26 cellular contexts compared by ENCODE assay signal in genomic region chr3:44252332-44252731, GRCh38. TPM values are rescaled to one million over a fixed set of nuclear protein-coding genes. Genes with fewer than 3 reads are reported as not detected.
A peak's percentile ranks its signal among the peaks of the same experiment; 100 is the strongest.
DNase-seq lines count a peak whose midpoint lies in the region; ATAC-seq and TF ChIP-seq lines count a peak whose summit lies in the region.
"Had no signal": no experiment of that assay in that cellular context is flagged by ENCODE, and none has a peak within 500 bp of the region (broad histone marks: within the 10 kb centered on the region; RNA-seq: fewer than 3 reads in every experiment).

No MANE protein-coding gene starts in this region.

- H3K9ac ChIP-seq in SK-N-SH (no peak overlapping the region), trophoblast cell (ENCODE audit: low read length) (no peak overlapping the region)

- H3F3A ChIP-seq in SK-N-SH (replicated peaks; ENCODE audit: insufficient read depth): no peaks in the 10 kb centered on the region

- TF ChIP-seq CTCF in SK-N-SH (IDR thresholded peaks at IDR 0.05) (no peak), OCI-LY7 (conservative IDR thresholded peaks at IDR 0.05; ENCODE audit: low read length) (0 out of 2 replicates have a peak, but pooled peaks have one; percentile 11), foreskin keratinocyte (conservative IDR thresholded peaks at IDR 0.05) (peak; percentile 21)

- H3K9me2 ChIP-seq in SK-N-SH (no peaks in the 10 kb centered on the region), OCI-LY7 (ENCODE audit: insufficient read depth, low read length) (no peaks in the 10 kb centered on the region)

- H3K27me3 ChIP-seq in SK-N-SH (ENCODE audit: insufficient read depth) (no peaks in the 10 kb centered on the region), foreskin keratinocyte (peaks cover 8% of the 10 kb centered on the region), trophoblast cell (ENCODE audit: insufficient read depth, low read length) (no peaks in the 10 kb centered on the region)
- H3K27me3 ChIP-seq: ascending aorta, heart left ventricle had no signal

- no peaks in the 10 kb centered on the region; a peak in 1 of 4 replicates for H3K4me1 ChIP-seq in SK-N-SH (ENCODE audit: control insufficient read depth in 1 of 2, insufficient read depth in 2 of 2, low read depth in 1 of 2, low read length in 1 of 2)
- no peaks in the 10 kb centered on the region for H3K4me1 ChIP-seq in OCI-LY7 (ENCODE audit: insufficient read depth, low read length, poor library complexity, severe bottlenecking)
- no peaks in the 10 kb centered on the region for H3K4me1 ChIP-seq in foreskin keratinocyte
- no peaks in the 10 kb centered on the region for H3K4me1 ChIP-seq in trophoblast cell (ENCODE audit: control insufficient read depth in 1 of 2, insufficient read depth in 2 of 2, low read length in 2 of 2)
- H3K4me1 ChIP-seq: ascending aorta, heart left ventricle had no signal

- H3K23ac ChIP-seq in trophoblast cell (ENCODE audit: low read length): no peak overlapping the region

- no peak overlapping the region for H2AK5ac ChIP-seq in trophoblast cell (ENCODE audit: low read length)

- no peak overlapping the region for H4K8ac ChIP-seq in trophoblast cell (ENCODE audit: low read depth, low read length)

- POLR2A ChIA-PET in SK-N-SH (lab: Yijun Ruan, JAX): no interaction called here
- POLR2A ChIA-PET in OCI-LY7 (lab: Charles Lee): interaction anchor here (0.7 to 0.9 kb wide), 2 partner anchors 10 to 22 kb away, joined by 3 read pairs; no protein-coding TSS in a partner anchor

- DNase-seq in SK-N-SH (peak; percentile 27), OCI-LY7 (ENCODE audit: low spot score) (no peak), foreskin keratinocyte (no peak), trophoblast cell (no peak), NCI-H1930 (lab: John Stamatoyannopoulos, UW) (no peak)
- no peak for DNase-seq in activated naive CD4-positive, alpha-beta T cell treated with Interleukin-2 at 50 U/mL for 16 hours
- DNase-seq: activated CD4-positive, alpha-beta T cell treated with anti-CD3 and anti-CD28 coated beads, Interleukin-2, amount 50 U/mL, for 4 hours; activated CD4-positive, CD25-positive, alpha-beta regulatory T cell; DND-41; heart left ventricle; midbrain; naive thymus-derived CD8-positive, alpha-beta T cell; NCI-H1436; stimulated activated CD4-positive, alpha-beta T cell treated with anti-CD3 and anti-CD28 coated beads, Interleukin-2, amount 100 ng/mL, for 24 hours had no signal

- H2AFZ ChIP-seq in SK-N-SH (ENCODE audit: low read depth) (no peak overlapping the region), OCI-LY7 (ENCODE audit: low read length) (no peak overlapping the region), trophoblast cell (ENCODE audit: insufficient read depth, low read length, poor library complexity) (no peak overlapping the region)

- H3K4me2 ChIP-seq in SK-N-SH (no peak overlapping the region), OCI-LY7 (ENCODE audit: low read length) (no peak overlapping the region), trophoblast cell (ENCODE audit: low read length) (no peak overlapping the region)
- H3K4me2 ChIP-seq: smooth muscle cell had no signal

- H3K36me3 ChIP-seq in SK-N-SH (replicated peaks in 1 of 2; ENCODE audit: control insufficient read depth in 1 of 2, insufficient read depth in 2 of 2, low read length in 1 of 2) (no peaks in the 10 kb centered on the region), OCI-LY7 (ENCODE audit: insufficient read depth, low read length) (no peaks in the 10 kb centered on the region), trophoblast cell (ENCODE audit: control insufficient read depth in 1 of 2, insufficient read depth in 2 of 2, low read length in 2 of 2) (no peaks in the 10 kb centered on the region)
- H3K36me3 ChIP-seq: ascending aorta, heart left ventricle had no signal

- H4K12ac ChIP-seq in trophoblast cell (ENCODE audit: low read depth, low read length): no peak overlapping the region

- no peak overlapping the region for H2BK5ac ChIP-seq in trophoblast cell (ENCODE audit: low read depth, low read length, poor library complexity)

- intact Hi-C loops in OCI-LY7 (cut with micrococcal nuclease; ENCODE audit: unreplicated experiment): no loop called here

- no peak overlapping the region for H3K4ac ChIP-seq in trophoblast cell (ENCODE audit: low read depth, low read length)

- no peak for TF ChIP-seq EP300 in SK-N-SH (IDR thresholded peaks at IDR 0.05; ENCODE audit: borderline replicate concordance in 1 of 2, low read depth in 1 of 2, low read length in 1 of 2)

- H2BK12ac ChIP-seq in trophoblast cell (ENCODE audit: low read length): no peak overlapping the region

- ATAC-seq in SK-N-SH treated with all-trans-retinoic acid at 6 μM for 48 hours (no peak), foreskin keratinocyte (no peak), GM21528 (IDR thresholded peaks at IDR 0.05; ENCODE audit: low FRiP score, unreplicated experiment) (no peak)
- ATAC-seq: HCT116; heart left ventricle; naive thymus-derived CD8-positive, alpha-beta T cell; stimulated activated memory B cell treated with anti-CD40 and anti-IgM and Interleukin-4, amounts not matched to agents 10 μg/mL and 1 μg/mL and 100 μg/mL, for 72 hours had no signal

- no peak for TF ChIP-seq RAD21 in SK-N-SH (IDR thresholded peaks at IDR 0.05; ENCODE audit: low read length)

- H3K79me2 ChIP-seq in SK-N-SH (ENCODE audit: insufficient read depth): no peaks in the 10 kb centered on the region
- no peaks in the 10 kb centered on the region for H3K79me2 ChIP-seq in OCI-LY7 (ENCODE audit: insufficient read depth, low read depth, low read length)
- H3K79me2 ChIP-seq in trophoblast cell (ENCODE audit: control insufficient read depth, insufficient read depth, low read length, poor library complexity): no peaks in the 10 kb centered on the region

- no peaks in the 10 kb centered on the region for H4K20me1 ChIP-seq in SK-N-SH (ENCODE audit: insufficient read depth)
- H4K20me1 ChIP-seq in OCI-LY7 (ENCODE audit: insufficient read depth, low read length): no peaks in the 10 kb centered on the region

- CTCF ChIA-PET in SK-N-SH (lab: Yijun Ruan, JAX): interaction anchor here (0.7 to 5.4 kb wide), 5 partner anchors 11 to 708 kb away, joined by 3 to 36 read pairs (median 3); partner anchors contain the start of gene TOPAZ1
- CTCF ChIA-PET in OCI-LY7 (lab: Charles Lee; ENCODE audit: unreplicated experiment): no interaction called here

- H3K18ac ChIP-seq in trophoblast cell (ENCODE audit: low read length): no peak overlapping the region

- H4K91ac ChIP-seq in trophoblast cell (ENCODE audit: low read depth, low read length): no peak overlapping the region

- WGBS in SK-N-SH (ENCODE audit: low lambda C conversion rate): 27% methylated on average over 3 of the region's 3 CpGs
- no CpG with 5 or more reads among the region's 3 CpGs for WGBS in trophoblast cell (ENCODE audit: extremely low coverage, insufficient coverage, insufficient read length)

- BruUV-seq in OCI-LY7 (replicated peaks; lab: Mats Ljungman, UMichigan): no TSS peak

- no peaks in the 10 kb centered on the region for H3K79me1 ChIP-seq in trophoblast cell (ENCODE audit: low read length)

- no peak overlapping the region for H3K14ac ChIP-seq in trophoblast cell (ENCODE audit: low read length)

- H3K9me3 ChIP-seq in SK-N-SH (peaks cover 8% of the 10 kb centered on the region; the same call in 1 of the 2 replicates), OCI-LY7 (ENCODE audit: low read length) (no peaks in the 10 kb centered on the region), trophoblast cell (ENCODE audit: insufficient read depth, low read depth, low read length) (no peaks in the 10 kb centered on the region)
- H3K9me3 ChIP-seq: ascending aorta had no signal

- no peak overlapping the region for H3K27ac ChIP-seq in SK-N-SH (ENCODE audit: low read depth in 2 of 2, low read length in 1 of 2)
- H3K27ac ChIP-seq in OCI-LY7 (ENCODE audit: low read depth, low read length, poor library complexity, severe bottlenecking): no peak overlapping the region
- H3K27ac ChIP-seq in foreskin keratinocyte: no peak overlapping the region
- no peak overlapping the region for H3K27ac ChIP-seq in trophoblast cell (ENCODE audit: low read depth, low read length)
- H3K27ac ChIP-seq: ascending aorta, heart left ventricle had no signal

- no peak overlapping the region for H2BK120ac ChIP-seq in trophoblast cell (ENCODE audit: insufficient read depth, low read length, poor library complexity)

- no peak overlapping the region for H3K4me3 ChIP-seq in SK-N-SH (ENCODE audit: low read depth in 2 of 2, low read length in 1 of 2)
- no peak overlapping the region for H3K4me3 ChIP-seq in OCI-LY7 (ENCODE audit: low read depth, low read length, poor library complexity, severe bottlenecking)
- H3K4me3 ChIP-seq in trophoblast cell (ENCODE audit: low read depth, low read length): no peak overlapping the region
- H3K4me3 ChIP-seq: ascending aorta, heart left ventricle, smooth muscle cell had no signal

TF ChIP-seq in SK-N-SH, 30 proteins besides CTCF, POLR2A, EP300 and RAD21 (continues in another document):
- TF ChIP-seq MXI1 (IDR thresholded peaks at IDR 0.05; ENCODE audit: low read depth, low read length) (no peak), FOXM1 (IDR thresholded peaks at IDR 0.05; ENCODE audit: low read depth) (no peak), GABPA (IDR thresholded peaks at IDR 0.05; ENCODE audit: low read depth) (no peak)

TF ChIP-seq in SK-N-SH treated with all-trans-retinoic acid at 6 μM for 48 hours, 23 proteins besides CTCF, POLR2A, EP300 and RAD21 (continues in another document):
- TF ChIP-seq CSDC2 (CRISPR knock-in tag; IDR thresholded peaks at IDR 0.05) (no peak), ZC3H10 (CRISPR knock-in tag; IDR thresholded peaks at IDR 0.05) (no peak), ZFP30 (CRISPR knock-in tag; IDR thresholded peaks at IDR 0.05) (no peak), PPARA (CRISPR knock-in tag; IDR thresholded peaks at IDR 0.05; ENCODE audit: borderline replicate concordance) (no peak), ZNF70 (CRISPR knock-in tag; IDR thresholded peaks at IDR 0.05) (no peak), ISL1 (CRISPR knock-in tag; IDR thresholded peaks at IDR 0.05) (no peak), ZNF8 (CRISPR knock-in tag; IDR thresholded peaks at IDR 0.05) (no peak)

RNA-seq across cellular contexts. Expression of gene TOPAZ1, which starts 10.6 kb away (rescaled TPM):
- not detected in 2 replicates for polyA plus RNA-seq in SK-N-SH (2012; rRNA removed)
- not detected in 2 replicates for polyA plus RNA-seq in SK-N-SH (2012; cell fraction: cytosol; rRNA removed)
- polyA plus RNA-seq in SK-N-SH (2012; cell fraction: nucleus; rRNA removed): not detected in 2 replicates
- total RNA-seq in OCI-LY7 (2014; rRNA removed; shearing (Covaris generic)): not detected in 2 replicates
- not detected in 2 replicates for total RNA-seq in OCI-LY7 (2022)
- not detected in 2 replicates for total RNA-seq in foreskin keratinocyte
- polyA plus RNA-seq in foreskin keratinocyte: not detected in 2 replicates
- not detected in 2 replicates for polyA plus RNA-seq in trophoblast cell (2013)
- total RNA-seq: ascending aorta; cardiac septum; heart left ventricle; MCF 10A; naive thymus-derived CD8-positive, alpha-beta T cell; omental fat pad; renal cortical epithelial cell; smooth muscle cell; urinary bladder had no signal
- polyA plus RNA-seq: BJ; heart left ventricle; naive thymus-derived CD8-positive, alpha-beta T cell; smooth muscle cell; urinary bladder had no signal
